Comparison of ENCODE assay signal across 15 cellular contexts in the genomic region with DNA sequence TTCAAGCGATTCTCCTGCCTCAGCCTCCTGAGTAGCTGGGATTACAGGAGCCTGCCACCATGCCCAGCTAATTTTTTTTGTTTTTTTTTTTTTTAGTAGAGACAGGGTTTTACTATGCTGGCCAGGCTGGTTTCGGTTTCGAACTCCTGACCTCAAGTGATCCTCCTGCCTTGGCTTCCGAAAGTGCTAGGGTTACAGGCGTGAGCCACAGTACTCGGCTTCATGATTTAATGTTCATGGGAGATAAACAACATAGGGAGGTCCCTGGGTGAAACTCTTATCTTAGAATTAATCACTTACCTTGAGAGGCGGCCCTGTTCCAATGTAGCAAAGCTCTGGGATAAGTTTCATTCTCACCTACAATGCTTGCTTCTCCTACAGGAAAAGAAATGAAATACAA. TPM values are rescaled to one million over a fixed set of nuclear protein-coding genes. Genes with fewer than 3 reads are reported as not detected.
DNase-seq lines count a peak whose midpoint lies in the region; ATAC-seq and TF ChIP-seq lines count a peak whose summit lies in the region.
"Had no signal": no experiment of that assay in that cellular context is flagged by ENCODE, and none has a peak within 500 bp of the region (broad histone marks: within the 10 kb centered on the region; RNA-seq: fewer than 3 reads in every experiment).

No MANE protein-coding gene starts in this region.

- no peaks in the 10 kb centered on the region for H3K9me3 ChIP-seq in mucosa of descending colon
- H3K9me3 ChIP-seq: suprapubic skin had no signal

- DNase-seq in mucosa of descending colon (peak in 1 of 3 donors; percentile 34), NCI-H748 treated with DMSO at 0.1 percent for 48 hours (lab: John Stamatoyannopoulos, UW) (no peak)
- no peak for DNase-seq in activated effector memory CD4-positive, alpha-beta T cell treated with Interleukin-2 at 50 U/mL for 16 hours
- DNase-seq in stimulated activated CD4-positive, alpha-beta T cell treated with anti-CD3 and anti-CD28 coated beads, Interleukin-2, amount 100 ng/mL, for 24 hours, result no peak
- DNase-seq: activated CD4-positive, CD25-positive, alpha-beta regulatory T cell treated with anti-CD3 and anti-CD28 coated beads, Interleukin-2, amount 50 U/mL, for 72 hours; amygdala; Calu3; NCI-H2081; SHP77; stimulated activated CD4-positive, alpha-beta T cell treated with anti-CD3 and anti-CD28 coated beads, Interleukin-1b, Interleukin-23, amount 100 ng/mL, for 48 hours had no signal

- H3K36me3 ChIP-seq in mucosa of descending colon (ENCODE audit: low read depth), result peaks cover 10% of the 10 kb centered on the region

- no peaks in the 10 kb centered on the region for H3K4me1 ChIP-seq in mucosa of descending colon (ENCODE audit: low read depth)
- H3K4me1 ChIP-seq: suprapubic skin had no signal

- ATAC-seq in GM19025 (IDR thresholded peaks at IDR 0.05; ENCODE audit: low read depth, unreplicated experiment), result peak; percentile 98
- ATAC-seq in GM21825 (IDR thresholded peaks at IDR 0.05; ENCODE audit: unreplicated experiment), result peak; percentile 64
- peak; percentile 99 for ATAC-seq in HG03432 (IDR thresholded peaks at IDR 0.05; ENCODE audit: unreplicated experiment)
- ATAC-seq in mucosa of descending colon, result peak; percentile 27
- no peak for ATAC-seq in activated CD4-positive, CD25-positive, alpha-beta regulatory T cell treated with anti-CD3 and anti-CD28 coated beads, Interleukin-2, amount 50 U/mL, for 24 hours

- intact Hi-C loops in mucosa of descending colon (cut with DNase I, micrococcal nuclease), result no loop called here

- TF ChIP-seq CTCF in mucosa of descending colon (IDR thresholded peaks at IDR 0.05), result no peak

- no peak overlapping the region for H3K4me3 ChIP-seq in mucosa of descending colon
- H3K4me3 ChIP-seq: suprapubic skin had no signal

RNA-seq across cellular contexts. Expression of a gene that starts 48.3 kb away (rescaled TPM):
- total RNA-seq in mucosa of descending colon, result 100 to 1,000 TPM in 1 of 3 donors, 10 to 100 TPM in 2; 87.7 to 103 (median 89.9) TPM

Comparison
In these comparisons a context has a peak if more than half of its experiments do, and no peak if none do; other contexts are left out.
1. ATAC-seq: peak in GM19025 (single experiment), GM21825 (single experiment), HG03432 (single experiment) and mucosa of descending colon (single experiment); none in activated CD4-positive, CD25-positive, alpha-beta regulatory T cell treated with anti-CD3 and anti-CD28 coated beads, Interleukin-2, amount 50 U/mL, for 24 hours (0 of 2).